ENCODE assay signal across 9 cellular contexts in the genomic region with DNA sequence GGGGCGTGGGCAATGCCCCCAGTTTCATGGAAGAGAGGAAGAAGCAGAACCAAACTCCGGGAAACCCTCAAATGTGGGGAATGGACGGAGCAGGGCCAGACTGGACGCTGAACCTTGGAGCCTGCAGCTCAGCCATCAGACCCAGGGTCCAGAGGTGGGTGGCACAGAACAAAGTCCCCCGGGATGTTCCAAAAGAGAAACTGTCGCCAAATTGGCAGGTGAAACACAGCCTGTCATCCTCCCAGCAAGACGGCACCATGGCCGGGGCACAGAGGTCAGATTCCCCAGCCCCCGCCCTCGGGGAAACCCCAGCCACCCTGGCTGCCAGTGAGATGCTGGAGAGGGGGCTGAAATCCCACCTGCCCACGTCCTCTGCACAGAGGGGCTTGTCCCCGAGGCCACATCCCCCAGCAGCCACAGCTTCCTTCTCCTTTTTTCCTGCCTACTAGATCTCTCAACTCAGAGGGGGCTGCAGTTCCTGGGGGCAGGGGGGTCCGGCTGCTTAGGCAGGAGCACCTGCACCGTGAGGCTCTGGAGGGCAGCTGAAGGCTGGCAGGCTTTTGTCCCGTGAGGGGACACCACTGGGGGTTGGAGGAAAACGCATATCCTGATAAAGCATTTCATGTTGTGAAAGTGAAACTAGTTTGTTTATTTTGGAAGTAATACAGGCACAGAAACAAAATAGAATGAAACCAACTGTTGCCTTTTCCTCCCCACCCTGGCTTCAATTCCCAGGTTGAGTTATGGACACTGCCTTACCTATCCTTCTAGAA. TPM values are rescaled to one million over a fixed set of nuclear protein-coding genes. Genes with fewer than 3 reads are reported as not detected.
A peak's percentile ranks its signal among the peaks of the same experiment; 100 is the strongest.
DNase-seq lines count a peak whose midpoint lies in the region; ATAC-seq and TF ChIP-seq lines count a peak whose summit lies in the region.
"Had no signal": no experiment of that assay in that cellular context is flagged by ENCODE, and none has a peak within 500 bp of the region (broad histone marks: within the 10 kb centered on the region; RNA-seq: fewer than 3 reads in every experiment).

No MANE protein-coding gene starts in this region.

- peak overlapping the region; percentile 88 to 97 for H3K4me3 Mint-ChIP-seq in stimulated activated naive CD8-positive, alpha-beta T cell treated with anti-CD3 and anti-CD28 coated beads, Interleukin-15, amount 100 ng/mL, for 72 hours

- H3K4me1 Mint-ChIP-seq in stimulated activated naive CD8-positive, alpha-beta T cell treated with anti-CD3 and anti-CD28 coated beads, Interleukin-15, amount 100 ng/mL, for 72 hours: peaks cover 54% of the 10 kb centered on the region

- H3K4me3 ChIP-seq in gastroesophageal sphincter: peak overlapping the region; percentile 16 to 70

- TF ChIP-seq EP300 in gastroesophageal sphincter (IDR thresholded peaks at IDR 0.05): no peak

- peaks cover 0 to 75% (median 32%) of the 10 kb centered on the region in 3 donors for H3K4me1 ChIP-seq in gastroesophageal sphincter

- no peaks in the 10 kb centered on the region for H3K9me3 ChIP-seq in gastroesophageal sphincter

- peak in 1 of 2 donors; percentile 9 for TF ChIP-seq POLR2A in gastroesophageal sphincter (IDR thresholded peaks at IDR 0.05)

- WGBS in gastroesophageal sphincter (ENCODE audit: low coverage in 1 of 2), 2 donors: 21 to 29% methylated on average over 6 to 7 of the region's 16 CpGs

- DNase-seq in DMS79 treated with DMSO at 0.1 percent for 48 hours (lab: John Stamatoyannopoulos, UW) (peak; percentile 9), DMS79 (lab: John Stamatoyannopoulos, UW) (no peak), NCI-H748 treated with DMSO at 0.1 percent for 48 hours (lab: John Stamatoyannopoulos, UW) (no peak), NCI-H2107 (lab: John Stamatoyannopoulos, UW) (no peak)
- no peak for DNase-seq in stimulated activated naive CD8-positive, alpha-beta T cell treated with anti-CD3 and anti-CD28 coated beads, Interleukin-15, amount 100 ng/mL, for 72 hours

- H3K27ac Mint-ChIP-seq in stimulated activated naive CD8-positive, alpha-beta T cell treated with anti-CD3 and anti-CD28 coated beads, Interleukin-15, amount 100 ng/mL, for 72 hours: peak overlapping the region; percentile 73 to 95

- peaks cover 4% of the 10 kb centered on the region for H3K27me3 ChIP-seq in gastroesophageal sphincter

- no peaks in the 10 kb centered on the region for H3K36me3 ChIP-seq in gastroesophageal sphincter

- no peak for TF ChIP-seq CTCF in VCaP (conservative IDR thresholded peaks at IDR 0.05)
- TF ChIP-seq CTCF in gastroesophageal sphincter (IDR thresholded peaks at IDR 0.05): no peak

- peaks cover 42% of the 10 kb centered on the region for H3K27me3 Mint-ChIP-seq in stimulated activated naive CD8-positive, alpha-beta T cell treated with anti-CD3 and anti-CD28 coated beads, Interleukin-15, amount 100 ng/mL, for 72 hours

- no peaks in the 10 kb centered on the region for H3K9me3 Mint-ChIP-seq in stimulated activated naive CD8-positive, alpha-beta T cell treated with anti-CD3 and anti-CD28 coated beads, Interleukin-15, amount 100 ng/mL, for 72 hours

- H3K27ac ChIP-seq in VCaP: peak overlapping the region; percentile 91
- peak overlapping the region in 3 of 4 donors; percentile 63 to 78 (median 70) for H3K27ac ChIP-seq in gastroesophageal sphincter

- ATAC-seq in gastroesophageal sphincter: no peak
- ATAC-seq in stimulated activated naive CD8-positive, alpha-beta T cell treated with anti-CD3 and anti-CD28 coated beads, Interleukin-15, amount 100 ng/mL, for 72 hours: no peak
- ATAC-seq in HG02981 (IDR thresholded peaks at IDR 0.05; ENCODE audit: unreplicated experiment): no peak

RNA-seq across cellular contexts. Expression of gene SECTM1, which starts 1.2 kb away (rescaled TPM):
- total RNA-seq in gastroesophageal sphincter: 10 to 100 TPM in 3 of 4 donors, 1 to 10 TPM in 1; 6.1 to 22.3 (median 17.6) TPM
- total RNA-seq: kidney epithelial cell had no signal

RNA-seq across cellular contexts. Expression of gene CD7, which starts 17.4 kb away (rescaled TPM):
- 1 to 10 TPM in 1 of 4 donors, under 1 TPM in 2, not detected in 1; 0.58 to 1.7 (median 0.94) TPM for total RNA-seq in gastroesophageal sphincter
- total RNA-seq: kidney epithelial cell had no signal

RNA-seq across cellular contexts. Expression of gene TEX19, which starts 24.2 kb away (rescaled TPM):
- total RNA-seq in gastroesophageal sphincter: not detected
- total RNA-seq: kidney epithelial cell had no signal

RNA-seq across cellular contexts. Expression of gene UTS2R, which starts 36.8 kb away (rescaled TPM):
- not detected for total RNA-seq in gastroesophageal sphincter
- total RNA-seq: kidney epithelial cell had no signal
